In genomic region chr4:173257732-173258717, GRCh38 we compare ENCODE assay signal across 8 cellular contexts.
A peak's percentile ranks its signal among the peaks of the same experiment; 100 is the strongest.
DNase-seq lines count a peak whose midpoint lies in the region; ATAC-seq lines count a peak whose summit lies in the region.

No MANE protein-coding gene starts in this region.

- no peaks in the 10 kb centered on the region; the same call in 1 of the 2 replicates for H3K36me3 ChIP-seq in SK-N-MC (ENCODE audit: insufficient read depth, low read length)

- H3K9me3 ChIP-seq in SK-N-MC (ENCODE audit: low read depth, low read length): no peaks in the 10 kb centered on the region

- intact Hi-C loops in Right ventricle myocardium superior (cut with DNase I): loop anchor here (5.0 kb wide), 2 partner anchors 231 to 246 kb away; no protein-coding TSS in a partner anchor

- ATAC-seq in GM21717 (IDR thresholded peaks at IDR 0.05; ENCODE audit: unreplicated experiment): peak; percentile 87
- ATAC-seq in Right ventricle myocardium superior (ENCODE audit: poor library complexity): peak; percentile 94

- H3K27ac ChIP-seq in SK-N-MC: peak overlapping the region; percentile 39; the same call in 1 of the 2 replicates

- H3K4me3 ChIP-seq in SK-N-MC: no peak overlapping the region

- in situ Hi-C loops in KBM-7 (cut with MboI; ENCODE audit: low pct_unique_long_range_greater_than_20kb, low sequenced_read_pairs): loop anchor here (10.0 kb wide), 1 partner anchor 233 kb away; no protein-coding TSS in a partner anchor

- DNase-seq in GM03348 (ENCODE audit: low spot score) (peak; percentile 73), KBM-7 (peak; percentile 68), SK-N-MC (ENCODE audit: low read depth, low spot score) (peak; percentile 80), Right ventricle myocardium superior (peak; percentile 60), renal cortical epithelial cell (ENCODE audit: low read depth) (peak; percentile 63), ureter (ENCODE audit: low spot score) (no peak)
- peak; percentile 55 for DNase-seq in activated naive CD4-positive, alpha-beta T cell treated with anti-CD3 and anti-CD28 coated beads, Interleukin-2, amount 50 U/mL, for 16 hours

- no peak overlapping the region for H3K9ac ChIP-seq in SK-N-MC (ENCODE audit: insufficient read length)
